8 cellular contexts compared by ENCODE assay signal in the genomic region with DNA sequence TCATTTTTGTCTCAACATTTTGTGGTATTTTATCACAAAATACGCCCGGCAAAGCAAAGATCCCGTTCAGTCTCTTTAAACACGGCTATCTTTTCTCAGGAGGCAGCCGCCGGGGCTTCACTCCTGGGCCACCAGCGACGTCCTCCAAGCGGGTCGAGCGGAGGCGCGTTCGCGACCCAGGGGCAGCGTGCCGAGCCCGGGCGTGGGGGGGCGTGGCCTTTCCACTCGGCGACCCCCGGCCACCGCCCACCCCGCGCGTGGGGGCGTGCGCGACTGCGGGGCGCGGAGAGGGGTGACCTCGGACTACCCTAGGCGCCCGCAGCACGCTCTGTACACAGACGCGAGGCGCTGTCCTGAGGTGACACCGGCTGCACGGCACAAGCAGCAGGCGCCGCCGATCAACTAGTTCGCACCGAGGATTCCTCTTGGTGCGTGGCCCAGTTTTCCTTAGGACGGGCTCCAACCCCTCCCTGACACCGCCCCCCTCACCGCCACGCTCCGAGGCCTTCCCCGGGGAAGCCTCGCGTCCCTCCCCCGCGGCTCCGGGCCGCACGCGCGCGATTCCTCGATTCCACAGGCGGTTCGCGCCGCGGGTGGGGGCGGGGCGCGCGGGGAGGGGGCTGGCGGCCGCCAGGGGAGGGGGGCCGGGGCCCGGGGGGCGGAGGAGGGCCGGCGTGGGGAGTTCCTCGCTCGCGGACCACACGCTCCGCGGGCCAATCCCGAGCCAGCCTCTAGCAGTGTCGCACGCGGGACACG. TPM values are rescaled to one million over a fixed set of nuclear protein-coding genes. Genes with fewer than 3 reads are reported as not detected.
DNase-seq lines count a peak whose midpoint lies in the region; ATAC-seq and TF ChIP-seq lines count a peak whose summit lies in the region.

No MANE protein-coding gene starts in this region.

- BruUV-seq in A673 (replicated peaks; lab: Mats Ljungman, UMichigan) = no TSS peak

- H3K79me2 ChIP-seq in neural cell (replicated peaks; ENCODE audit: insufficient read depth, low read length) = peaks cover 27% of the 10 kb centered on the region

- no peak for TF ChIP-seq POLR2A in tibial nerve (IDR thresholded peaks at IDR 0.05)

- CTCF ChIA-PET in A673 (lab: Charles Lee) = interaction anchor here (0.8 kb wide), 1 partner anchor 530 kb away, joined by 3 read pairs; no protein-coding TSS in a partner anchor

- no peak for TF ChIP-seq EP300 in neural cell (conservative IDR thresholded peaks at IDR 0.05; ENCODE audit: poor library complexity, severe bottlenecking)
- no peak for TF ChIP-seq EP300 in tibial nerve (IDR thresholded peaks at IDR 0.05)

- DNase-seq in A673 (ENCODE audit: low spot score) (peak; percentile 81), NT2/D1 (ENCODE audit: low read depth, low spot score) (no peak), activated gamma-delta T cell (lab: John Stamatoyannopoulos, UW) (peak; percentile 73), fibroblast of the aortic adventitia (ENCODE audit: low read depth) (peak; percentile 75), tibial nerve (ENCODE audit: low spot score in 2 of 2) (peak; percentile 69 to 74)

- peak overlapping the region; percentile 71 for H3K4me3 ChIP-seq in A673 (ENCODE audit: low read depth, low read length, poor library complexity, severe bottlenecking)
- peak overlapping the region; percentile 82 for H3K4me3 ChIP-seq in NT2/D1 (ENCODE audit: insufficient read length, low read depth)
- peak overlapping the region; percentile 90 for H3K4me3 ChIP-seq in fibroblast of the aortic adventitia (ENCODE audit: low read depth, low read length)
- peak overlapping the region; percentile 77 for H3K4me3 ChIP-seq in neural cell (ENCODE audit: low read length)
- peak overlapping the region; percentile 78 to 95 (median 84) for H3K4me3 ChIP-seq in tibial nerve

- no peak for TF ChIP-seq CTCF in A673 (conservative IDR thresholded peaks at IDR 0.05; ENCODE audit: low read depth, low read length)
- no peak for TF ChIP-seq CTCF in fibroblast of the aortic adventitia (IDR thresholded peaks at IDR 0.05; ENCODE audit: insufficient read depth, low read length)
- peak; percentile 46 for TF ChIP-seq CTCF in neural cell (IDR thresholded peaks at IDR 0.05; ENCODE audit: poor library complexity, severe bottlenecking)
- no peak for TF ChIP-seq CTCF in tibial nerve (IDR thresholded peaks at IDR 0.05)

- H3K9ac ChIP-seq in NT2/D1 (ENCODE audit: insufficient read length, low read depth) = peak overlapping the region; percentile 84
- peak overlapping the region; percentile 91 for H3K9ac ChIP-seq in neural cell (ENCODE audit: low read length)

- H3F3A ChIP-seq in neural cell (ENCODE audit: insufficient read depth, low read length, poor library complexity, severe bottlenecking) = no peaks in the 10 kb centered on the region

- H3K4me1 ChIP-seq in A673 (ENCODE audit: insufficient read depth, low read length, poor library complexity, severe bottlenecking) = peaks cover 12% of the 10 kb centered on the region
- H3K4me1 ChIP-seq in NT2/D1 (ENCODE audit: insufficient read depth, insufficient read length) = no peaks in the 10 kb centered on the region
- H3K4me1 ChIP-seq in tibial nerve = peaks cover 0 to 39% (median 9%) of the 10 kb centered on the region in 4 donors

- H3K9me3 ChIP-seq in A673 (ENCODE audit: low read depth, low read length, poor library complexity, severe bottlenecking) (no peaks in the 10 kb centered on the region), NT2/D1 (ENCODE audit: insufficient read depth, low read length) (no peaks in the 10 kb centered on the region), neural cell (ENCODE audit: low read length) (no peaks in the 10 kb centered on the region), tibial nerve (no peaks in the 10 kb centered on the region)

- ATAC-seq in GM18511 (IDR thresholded peaks at IDR 0.05; ENCODE audit: unreplicated experiment) = peak; percentile 24
- ATAC-seq in HG03159 (IDR thresholded peaks at IDR 0.05; ENCODE audit: unreplicated experiment) = peak; percentile 27

- H3K27ac ChIP-seq in A673 (ENCODE audit: low read depth, low read length, poor library complexity, severe bottlenecking) (peak overlapping the region; percentile 96), neural cell (ENCODE audit: low read length) (peak overlapping the region; percentile 96), tibial nerve (peak overlapping the region; percentile 83 to 99 (median 88))

- H4K20me1 ChIP-seq in neural cell (ENCODE audit: insufficient read depth) = no peaks in the 10 kb centered on the region

- H3K4me2 ChIP-seq in neural cell (ENCODE audit: low read length) = peak overlapping the region; percentile 58

- intact Hi-C loops in A673 (cut with micrococcal nuclease; ENCODE audit: unreplicated experiment) = loop anchor here (1.0 to 5.0 kb wide), 4 partner anchors 137 to 862 kb away; no protein-coding TSS in a partner anchor

- H3K27me3 ChIP-seq in A673 (replicated peaks; ENCODE audit: insufficient read depth, low read depth, low read length, poor library complexity) = no peaks in the 10 kb centered on the region
- no peaks in the 10 kb centered on the region for H3K27me3 ChIP-seq in NT2/D1 (ENCODE audit: insufficient read depth, insufficient read length)
- no peaks in the 10 kb centered on the region for H3K27me3 ChIP-seq in neural cell (ENCODE audit: insufficient read depth, low read depth, low read length)
- no peaks in the 10 kb centered on the region for H3K27me3 ChIP-seq in tibial nerve

- H3K9me2 ChIP-seq in neural cell (ENCODE audit: insufficient read depth, low read length) = no peaks in the 10 kb centered on the region

- no peak overlapping the region for H2AFZ ChIP-seq in neural cell (ENCODE audit: low read depth, low read length)

- TF ChIP-seq RAD21 in neural cell (conservative IDR thresholded peaks at IDR 0.05) = peak; percentile 61

- no peaks in the 10 kb centered on the region for H3K36me3 ChIP-seq in A673 (ENCODE audit: insufficient read depth, low read length, poor library complexity, severe bottlenecking)
- peaks cover 9% of the 10 kb centered on the region for H3K36me3 ChIP-seq in NT2/D1 (ENCODE audit: insufficient read depth, insufficient read length, low read length)
- no peaks in the 10 kb centered on the region for H3K36me3 ChIP-seq in neural cell (ENCODE audit: insufficient read depth, low read length)
- H3K36me3 ChIP-seq in tibial nerve = no peaks in the 10 kb centered on the region

- WGBS in tibial nerve, 2 donors = 1 to 2% methylated on average over 37 to 47 of the region's 92 CpGs

- POLR2A ChIA-PET in A673 (lab: Charles Lee; ENCODE audit: low non-redundant PET) = no interaction called here

TF ChIP-seq in neural cell, 6 proteins besides CTCF, POLR2A, EP300 and RAD21:
- no peak for TF ChIP-seq TAF1 (IDR thresholded peaks at IDR 0.05; ENCODE audit: low read depth)
- TF ChIP-seq POLR2AphosphoS5 (IDR thresholded peaks at IDR 0.05) = peak; percentile 31
- peak; percentile 76 for TF ChIP-seq MXI1 (conservative IDR thresholded peaks at IDR 0.05; ENCODE audit: poor library complexity, severe bottlenecking)
- TF ChIP-seq SMC3 (conservative IDR thresholded peaks at IDR 0.05; ENCODE audit: poor library complexity) = peak; percentile 68
- TF ChIP-seq EZH2 (IDR thresholded peaks at IDR 0.05; ENCODE audit: borderline replicate concordance, insufficient read depth, low read length, poor library complexity, severe bottlenecking) = no peak
- TF ChIP-seq, protein P1, sequence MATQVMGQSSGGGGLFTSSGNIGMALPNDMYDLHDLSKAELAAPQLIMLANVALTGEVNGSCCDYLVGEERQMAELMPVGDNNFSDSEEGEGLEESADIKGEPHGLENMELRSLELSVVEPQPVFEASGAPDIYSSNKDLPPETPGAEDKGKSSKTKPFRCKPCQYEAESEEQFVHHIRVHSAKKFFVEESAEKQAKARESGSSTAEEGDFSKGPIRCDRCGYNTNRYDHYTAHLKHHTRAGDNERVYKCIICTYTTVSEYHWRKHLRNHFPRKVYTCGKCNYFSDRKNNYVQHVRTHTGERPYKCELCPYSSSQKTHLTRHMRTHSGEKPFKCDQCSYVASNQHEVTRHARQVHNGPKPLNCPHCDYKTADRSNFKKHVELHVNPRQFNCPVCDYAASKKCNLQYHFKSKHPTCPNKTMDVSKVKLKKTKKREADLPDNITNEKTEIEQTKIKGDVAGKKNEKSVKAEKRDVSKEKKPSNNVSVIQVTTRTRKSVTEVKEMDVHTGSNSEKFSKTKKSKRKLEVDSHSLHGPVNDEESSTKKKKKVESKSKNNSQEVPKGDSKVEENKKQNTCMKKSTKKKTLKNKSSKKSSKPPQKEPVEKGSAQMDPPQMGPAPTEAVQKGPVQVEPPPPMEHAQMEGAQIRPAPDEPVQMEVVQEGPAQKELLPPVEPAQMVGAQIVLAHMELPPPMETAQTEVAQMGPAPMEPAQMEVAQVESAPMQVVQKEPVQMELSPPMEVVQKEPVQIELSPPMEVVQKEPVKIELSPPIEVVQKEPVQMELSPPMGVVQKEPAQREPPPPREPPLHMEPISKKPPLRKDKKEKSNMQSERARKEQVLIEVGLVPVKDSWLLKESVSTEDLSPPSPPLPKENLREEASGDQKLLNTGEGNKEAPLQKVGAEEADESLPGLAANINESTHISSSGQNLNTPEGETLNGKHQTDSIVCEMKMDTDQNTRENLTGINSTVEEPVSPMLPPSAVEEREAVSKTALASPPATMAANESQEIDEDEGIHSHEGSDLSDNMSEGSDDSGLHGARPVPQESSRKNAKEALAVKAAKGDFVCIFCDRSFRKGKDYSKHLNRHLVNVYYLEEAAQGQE (IDR thresholded peaks at IDR 0.05; ENCODE audit: borderline replicate concordance) = peak; percentile 17

RNA-seq across cellular contexts. Expression of a gene that starts 1.1 kb away (rescaled TPM):
- total RNA-seq in A673 (2021) (29.4 and 34.1 TPM in 2 replicates), fibroblast of the aortic adventitia (ENCODE audit: low replicate concordance) (2.9 and 8.3 TPM in 2 replicates), tibial nerve (10 to 100 TPM in 2 of 4 donors, 1 to 10 TPM in 2; 9.0 to 26.1 (median 9.8) TPM)
- polyA plus RNA-seq in neural cell = 25.0 and 25.5 TPM in 2 replicates
- 62.3 and 63.8 TPM in 2 replicates for polyA minus RNA-seq in neural cell
